ENCODE assay signal across 1 cellular context in the genomic region with DNA sequence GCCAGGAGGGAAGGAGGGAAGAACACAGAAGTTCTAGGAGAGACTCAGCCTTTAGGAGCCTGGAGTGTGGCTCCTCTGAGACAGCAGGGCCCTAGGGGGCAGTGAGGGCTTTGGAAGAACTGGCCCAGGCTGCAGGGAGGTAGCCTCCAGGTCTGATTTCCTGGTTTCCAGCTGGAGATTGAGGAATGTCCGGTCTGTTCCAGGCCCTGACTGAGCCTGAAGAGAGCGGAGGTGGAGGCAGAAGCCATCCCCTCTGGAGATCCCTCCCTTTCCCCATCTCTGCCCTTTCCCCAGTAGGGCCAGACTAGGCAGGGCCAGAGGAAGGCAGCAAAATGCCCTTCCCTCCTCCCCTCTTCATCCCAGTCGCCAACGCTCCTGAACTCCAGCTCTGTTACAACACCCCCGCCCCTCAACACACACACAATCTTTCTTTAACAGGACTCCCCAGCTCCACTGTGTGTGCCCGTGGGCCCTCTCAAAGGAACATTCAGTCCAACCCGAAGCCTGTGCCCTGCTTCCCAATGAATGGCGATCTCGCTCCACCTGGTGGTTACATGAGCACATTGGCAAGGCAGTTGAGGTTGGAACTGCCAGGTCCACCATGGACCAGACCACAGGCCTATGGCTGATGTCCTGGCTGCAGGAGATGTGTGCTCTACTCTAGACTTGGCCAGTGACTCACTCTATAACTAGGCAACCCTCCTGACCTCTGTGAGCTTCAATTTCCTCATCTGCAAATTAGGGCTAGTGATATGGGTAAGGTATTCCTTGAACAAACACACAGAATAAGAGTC.
A peak's percentile ranks its signal among the peaks of the same experiment; 100 is the strongest.
TF ChIP-seq lines count a peak whose summit lies in the region.

No MANE protein-coding gene starts in this region.

TF ChIP-seq in HEK293, 187 proteins besides CTCF, POLR2A, EP300 and RAD21 (continued from another document and continues in another):
- TF ChIP-seq ZNF701 (tag by site-specific recombination; IDR thresholded peaks at IDR 0.05) = no peak
- TF ChIP-seq, protein P1, sequence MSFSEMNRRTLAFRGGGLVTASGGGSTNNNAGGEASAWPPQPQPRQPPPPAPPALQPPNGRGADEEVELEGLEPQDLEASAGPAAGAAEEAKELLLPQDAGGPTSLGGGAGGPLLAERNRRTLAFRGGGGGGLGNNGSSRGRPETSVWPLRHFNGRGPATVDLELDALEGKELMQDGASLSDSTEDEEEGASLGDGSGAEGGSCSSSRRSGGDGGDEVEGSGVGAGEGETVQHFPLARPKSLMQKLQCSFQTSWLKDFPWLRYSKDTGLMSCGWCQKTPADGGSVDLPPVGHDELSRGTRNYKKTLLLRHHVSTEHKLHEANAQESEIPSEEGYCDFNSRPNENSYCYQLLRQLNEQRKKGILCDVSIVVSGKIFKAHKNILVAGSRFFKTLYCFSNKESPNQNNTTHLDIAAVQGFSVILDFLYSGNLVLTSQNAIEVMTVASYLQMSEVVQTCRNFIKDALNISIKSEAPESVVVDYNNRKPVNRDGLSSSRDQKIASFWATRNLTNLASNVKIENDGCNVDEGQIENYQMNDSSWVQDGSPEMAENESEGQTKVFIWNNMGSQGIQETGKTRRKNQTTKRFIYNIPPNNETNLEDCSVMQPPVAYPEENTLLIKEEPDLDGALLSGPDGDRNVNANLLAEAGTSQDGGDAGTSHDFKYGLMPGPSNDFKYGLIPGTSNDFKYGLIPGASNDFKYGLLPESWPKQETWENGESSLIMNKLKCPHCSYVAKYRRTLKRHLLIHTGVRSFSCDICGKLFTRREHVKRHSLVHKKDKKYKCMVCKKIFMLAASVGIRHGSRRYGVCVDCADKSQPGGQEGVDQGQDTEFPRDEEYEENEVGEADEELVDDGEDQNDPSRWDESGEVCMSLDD (tag by site-specific recombination; IDR thresholded peaks at IDR 0.05) = no peak
- TF ChIP-seq ZNF76 (tag by site-specific recombination; IDR thresholded peaks at IDR 0.05; ENCODE audit: borderline replicate concordance, low read depth) = no peak
- TF ChIP-seq ZXDB (tag by site-specific recombination; IDR thresholded peaks at IDR 0.05) = 0 out of 2 replicates have a peak, but pooled peaks have one; percentile 19
- TF ChIP-seq ZNF292 (tag by site-specific recombination; IDR thresholded peaks at IDR 0.05; ENCODE audit: borderline replicate concordance, low read depth) = no peak
- TF ChIP-seq ZNF169 (tag by site-specific recombination; IDR thresholded peaks at IDR 0.05) = no peak
- no peak for TF ChIP-seq ZNF202 (tag by site-specific recombination; IDR thresholded peaks at IDR 0.05; ENCODE audit: borderline replicate concordance)
- TF ChIP-seq OVOL3 (tag by site-specific recombination; IDR thresholded peaks at IDR 0.05) = no peak
- no peak for TF ChIP-seq YY2 (tag by site-specific recombination; IDR thresholded peaks at IDR 0.05)
- no peak for TF ChIP-seq ZNF184 (tag by site-specific recombination; IDR thresholded peaks at IDR 0.05)
- TF ChIP-seq OSR2 (tag by site-specific recombination; IDR thresholded peaks at IDR 0.05) = no peak
- TF ChIP-seq ZFP3 (tag by site-specific recombination; IDR thresholded peaks at IDR 0.05; ENCODE audit: low read depth) = no peak
- no peak for TF ChIP-seq ZNF266 (tag by site-specific recombination; IDR thresholded peaks at IDR 0.05; ENCODE audit: low read depth)
- no peak for TF ChIP-seq ZNF354C (tag by site-specific recombination; IDR thresholded peaks at IDR 0.05; ENCODE audit: borderline replicate concordance, low read depth)
- no peak for TF ChIP-seq FEZF1 (tag by site-specific recombination; IDR thresholded peaks at IDR 0.05)
- no peak for TF ChIP-seq ZNF768 (tag by site-specific recombination; IDR thresholded peaks at IDR 0.05)
- TF ChIP-seq, protein P2, sequence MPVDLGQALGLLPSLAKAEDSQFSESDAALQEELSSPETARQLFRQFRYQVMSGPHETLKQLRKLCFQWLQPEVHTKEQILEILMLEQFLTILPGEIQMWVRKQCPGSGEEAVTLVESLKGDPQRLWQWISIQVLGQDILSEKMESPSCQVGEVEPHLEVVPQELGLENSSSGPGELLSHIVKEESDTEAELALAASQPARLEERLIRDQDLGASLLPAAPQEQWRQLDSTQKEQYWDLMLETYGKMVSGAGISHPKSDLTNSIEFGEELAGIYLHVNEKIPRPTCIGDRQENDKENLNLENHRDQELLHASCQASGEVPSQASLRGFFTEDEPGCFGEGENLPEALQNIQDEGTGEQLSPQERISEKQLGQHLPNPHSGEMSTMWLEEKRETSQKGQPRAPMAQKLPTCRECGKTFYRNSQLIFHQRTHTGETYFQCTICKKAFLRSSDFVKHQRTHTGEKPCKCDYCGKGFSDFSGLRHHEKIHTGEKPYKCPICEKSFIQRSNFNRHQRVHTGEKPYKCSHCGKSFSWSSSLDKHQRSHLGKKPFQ (tag by site-specific recombination; IDR thresholded peaks at IDR 0.05) = no peak
- TF ChIP-seq ZNF529 (tag by site-specific recombination; IDR thresholded peaks at IDR 0.05; ENCODE audit: insufficient replicate concordance) = no peak
- TF ChIP-seq ZNF555 (tag by site-specific recombination; conservative IDR thresholded peaks at IDR 0.05) = no peak
- TF ChIP-seq, protein P3, sequence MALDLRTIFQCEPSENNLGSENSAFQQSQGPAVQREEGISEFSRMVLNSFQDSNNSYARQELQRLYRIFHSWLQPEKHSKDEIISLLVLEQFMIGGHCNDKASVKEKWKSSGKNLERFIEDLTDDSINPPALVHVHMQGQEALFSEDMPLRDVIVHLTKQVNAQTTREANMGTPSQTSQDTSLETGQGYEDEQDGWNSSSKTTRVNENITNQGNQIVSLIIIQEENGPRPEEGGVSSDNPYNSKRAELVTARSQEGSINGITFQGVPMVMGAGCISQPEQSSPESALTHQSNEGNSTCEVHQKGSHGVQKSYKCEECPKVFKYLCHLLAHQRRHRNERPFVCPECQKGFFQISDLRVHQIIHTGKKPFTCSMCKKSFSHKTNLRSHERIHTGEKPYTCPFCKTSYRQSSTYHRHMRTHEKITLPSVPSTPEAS (tag by site-specific recombination; IDR thresholded peaks at IDR 0.05) = no peak
- TF ChIP-seq ZBTB20 (tag by site-specific recombination; IDR thresholded peaks at IDR 0.05) = peak; percentile 30; the same call in 1 of the 2 replicates
- TF ChIP-seq, protein P4, sequence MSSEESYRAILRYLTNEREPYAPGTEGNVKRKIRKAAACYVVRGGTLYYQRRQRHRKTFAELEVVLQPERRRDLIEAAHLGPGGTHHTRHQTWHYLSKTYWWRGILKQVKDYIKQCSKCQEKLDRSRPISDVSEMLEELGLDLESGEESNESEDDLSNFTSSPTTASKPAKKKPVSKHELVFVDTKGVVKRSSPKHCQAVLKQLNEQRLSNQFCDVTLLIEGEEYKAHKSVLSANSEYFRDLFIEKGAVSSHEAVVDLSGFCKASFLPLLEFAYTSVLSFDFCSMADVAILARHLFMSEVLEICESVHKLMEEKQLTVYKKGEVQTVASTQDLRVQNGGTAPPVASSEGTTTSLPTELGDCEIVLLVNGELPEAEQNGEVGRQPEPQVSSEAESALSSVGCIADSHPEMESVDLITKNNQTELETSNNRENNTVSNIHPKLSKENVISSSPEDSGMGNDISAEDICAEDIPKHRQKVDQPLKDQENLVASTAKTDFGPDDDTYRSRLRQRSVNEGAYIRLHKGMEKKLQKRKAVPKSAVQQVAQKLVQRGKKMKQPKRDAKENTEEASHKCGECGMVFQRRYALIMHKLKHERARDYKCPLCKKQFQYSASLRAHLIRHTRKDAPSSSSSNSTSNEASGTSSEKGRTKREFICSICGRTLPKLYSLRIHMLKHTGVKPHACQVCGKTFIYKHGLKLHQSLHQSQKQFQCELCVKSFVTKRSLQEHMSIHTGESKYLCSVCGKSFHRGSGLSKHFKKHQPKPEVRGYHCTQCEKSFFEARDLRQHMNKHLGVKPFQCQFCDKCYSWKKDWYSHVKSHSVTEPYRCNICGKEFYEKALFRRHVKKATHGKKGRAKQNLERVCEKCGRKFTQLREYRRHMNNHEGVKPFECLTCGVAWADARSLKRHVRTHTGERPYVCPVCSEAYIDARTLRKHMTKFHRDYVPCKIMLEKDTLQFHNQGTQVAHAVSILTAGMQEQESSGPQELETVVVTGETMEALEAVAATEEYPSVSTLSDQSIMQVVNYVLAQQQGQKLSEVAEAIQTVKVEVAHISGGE (tag by site-specific recombination; conservative IDR thresholded peaks at IDR 0.05; ENCODE audit: low read depth) = no peak
- TF ChIP-seq ZNF311 (tag by site-specific recombination; IDR thresholded peaks at IDR 0.05; ENCODE audit: borderline replicate concordance) = no peak
- TF ChIP-seq, protein P5, sequence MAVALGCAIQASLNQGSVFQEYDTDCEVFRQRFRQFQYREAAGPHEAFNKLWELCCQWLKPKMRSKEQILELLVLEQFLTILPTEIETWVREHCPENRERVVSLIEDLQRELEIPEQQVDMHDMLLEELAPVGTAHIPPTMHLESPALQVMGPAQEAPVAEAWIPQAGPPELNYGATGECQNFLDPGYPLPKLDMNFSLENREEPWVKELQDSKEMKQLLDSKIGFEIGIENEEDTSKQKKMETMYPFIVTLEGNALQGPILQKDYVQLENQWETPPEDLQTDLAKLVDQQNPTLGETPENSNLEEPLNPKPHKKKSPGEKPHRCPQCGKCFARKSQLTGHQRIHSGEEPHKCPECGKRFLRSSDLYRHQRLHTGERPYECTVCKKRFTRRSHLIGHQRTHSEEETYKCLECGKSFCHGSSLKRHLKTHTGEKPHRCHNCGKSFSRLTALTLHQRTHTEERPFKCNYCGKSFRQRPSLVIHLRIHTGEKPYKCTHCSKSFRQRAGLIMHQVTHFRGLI (tag by site-specific recombination; IDR thresholded peaks at IDR 0.05) = no peak
- TF ChIP-seq IKZF3 (tag by site-specific recombination; IDR thresholded peaks at IDR 0.05) = peak; percentile 56
- no peak for TF ChIP-seq ZNF175 (tag by site-specific recombination; IDR thresholded peaks at IDR 0.05)
- no peak for TF ChIP-seq ZNF621 (tag by site-specific recombination; IDR thresholded peaks at IDR 0.05)
- no peak for TF ChIP-seq ZNF416 (tag by site-specific recombination; IDR thresholded peaks at IDR 0.05)
- TF ChIP-seq, protein P6, sequence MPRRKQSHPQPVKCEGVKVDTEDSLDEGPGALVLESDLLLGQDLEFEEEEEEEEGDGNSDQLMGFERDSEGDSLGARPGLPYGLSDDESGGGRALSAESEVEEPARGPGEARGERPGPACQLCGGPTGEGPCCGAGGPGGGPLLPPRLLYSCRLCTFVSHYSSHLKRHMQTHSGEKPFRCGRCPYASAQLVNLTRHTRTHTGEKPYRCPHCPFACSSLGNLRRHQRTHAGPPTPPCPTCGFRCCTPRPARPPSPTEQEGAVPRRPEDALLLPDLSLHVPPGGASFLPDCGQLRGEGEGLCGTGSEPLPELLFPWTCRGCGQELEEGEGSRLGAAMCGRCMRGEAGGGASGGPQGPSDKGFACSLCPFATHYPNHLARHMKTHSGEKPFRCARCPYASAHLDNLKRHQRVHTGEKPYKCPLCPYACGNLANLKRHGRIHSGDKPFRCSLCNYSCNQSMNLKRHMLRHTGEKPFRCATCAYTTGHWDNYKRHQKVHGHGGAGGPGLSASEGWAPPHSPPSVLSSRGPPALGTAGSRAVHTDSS (tag by site-specific recombination; IDR thresholded peaks at IDR 0.05) = no peak
- TF ChIP-seq, protein P7, sequence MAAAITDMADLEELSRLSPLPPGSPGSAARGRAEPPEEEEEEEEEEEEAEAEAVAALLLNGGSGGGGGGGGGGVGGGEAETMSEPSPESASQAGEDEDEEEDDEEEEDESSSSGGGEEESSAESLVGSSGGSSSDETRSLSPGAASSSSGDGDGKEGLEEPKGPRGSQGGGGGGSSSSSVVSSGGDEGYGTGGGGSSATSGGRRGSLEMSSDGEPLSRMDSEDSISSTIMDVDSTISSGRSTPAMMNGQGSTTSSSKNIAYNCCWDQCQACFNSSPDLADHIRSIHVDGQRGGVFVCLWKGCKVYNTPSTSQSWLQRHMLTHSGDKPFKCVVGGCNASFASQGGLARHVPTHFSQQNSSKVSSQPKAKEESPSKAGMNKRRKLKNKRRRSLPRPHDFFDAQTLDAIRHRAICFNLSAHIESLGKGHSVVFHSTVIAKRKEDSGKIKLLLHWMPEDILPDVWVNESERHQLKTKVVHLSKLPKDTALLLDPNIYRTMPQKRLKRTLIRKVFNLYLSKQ (tag by site-specific recombination; IDR thresholded peaks at IDR 0.05; ENCODE audit: borderline replicate concordance) = no peak
- no peak for TF ChIP-seq ZNF530 (tag by site-specific recombination; IDR thresholded peaks at IDR 0.05; ENCODE audit: low read depth)
- TF ChIP-seq GFI1B (tag by site-specific recombination; IDR thresholded peaks at IDR 0.05) = no peak
- no peak for TF ChIP-seq ZNF785 (tag by site-specific recombination; IDR thresholded peaks at IDR 0.05)
- TF ChIP-seq, protein P8, sequence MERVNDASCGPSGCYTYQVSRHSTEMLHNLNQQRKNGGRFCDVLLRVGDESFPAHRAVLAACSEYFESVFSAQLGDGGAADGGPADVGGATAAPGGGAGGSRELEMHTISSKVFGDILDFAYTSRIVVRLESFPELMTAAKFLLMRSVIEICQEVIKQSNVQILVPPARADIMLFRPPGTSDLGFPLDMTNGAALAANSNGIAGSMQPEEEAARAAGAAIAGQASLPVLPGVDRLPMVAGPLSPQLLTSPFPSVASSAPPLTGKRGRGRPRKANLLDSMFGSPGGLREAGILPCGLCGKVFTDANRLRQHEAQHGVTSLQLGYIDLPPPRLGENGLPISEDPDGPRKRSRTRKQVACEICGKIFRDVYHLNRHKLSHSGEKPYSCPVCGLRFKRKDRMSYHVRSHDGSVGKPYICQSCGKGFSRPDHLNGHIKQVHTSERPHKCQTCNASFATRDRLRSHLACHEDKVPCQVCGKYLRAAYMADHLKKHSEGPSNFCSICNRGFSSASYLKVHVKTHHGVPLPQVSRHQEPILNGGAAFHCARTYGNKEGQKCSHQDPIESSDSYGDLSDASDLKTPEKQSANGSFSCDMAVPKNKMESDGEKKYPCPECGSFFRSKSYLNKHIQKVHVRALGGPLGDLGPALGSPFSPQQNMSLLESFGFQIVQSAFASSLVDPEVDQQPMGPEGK (tag by site-specific recombination; IDR thresholded peaks at IDR 0.05) = peak; percentile 86
- no peak for TF ChIP-seq ZNF571 (tag by site-specific recombination; IDR thresholded peaks at IDR 0.05)
- peak; percentile 87 for TF ChIP-seq EGR2 (tag by site-specific recombination; IDR thresholded peaks at IDR 0.05; ENCODE audit: low read depth)
- no peak for TF ChIP-seq ZNF114 (tag by site-specific recombination; IDR thresholded peaks at IDR 0.05)
- TF ChIP-seq ZNF37A (tag by site-specific recombination; IDR thresholded peaks at IDR 0.05) = no peak
- no peak for TF ChIP-seq ZNF404 (tag by site-specific recombination; IDR thresholded peaks at IDR 0.05)
- no peak for TF ChIP-seq ZNF324 (tag by site-specific recombination; IDR thresholded peaks at IDR 0.05)
- no peak for TF ChIP-seq ZNF664 (tag by site-specific recombination; IDR thresholded peaks at IDR 0.05)
- TF ChIP-seq SETDB1 (IDR thresholded peaks at IDR 0.05; ENCODE audit: insufficient read length, low read length) = no peak
- no peak for TF ChIP-seq ZNF670 (tag by site-specific recombination; IDR thresholded peaks at IDR 0.05; ENCODE audit: low read depth)
- no peak for TF ChIP-seq HOXD13 (CRISPR knock-in tag; IDR thresholded peaks at IDR 0.05; ENCODE audit: borderline replicate concordance)
- no peak for TF ChIP-seq ZNF426 (tag by site-specific recombination; IDR thresholded peaks at IDR 0.05)
